1 cellular context compared by ENCODE assay signal in genomic region chr2:74002515-74003391, GRCh38.
TF ChIP-seq lines count a peak whose summit lies in the region.

No MANE protein-coding gene starts in this region.

TF ChIP-seq in HepG2, 621 proteins besides CTCF, POLR2A, EP300 and RAD21 (continued from another document and continues in another):
- TF ChIP-seq SP4 (CRISPR knock-in tag; IDR thresholded peaks at IDR 0.05) = peak; percentile 85
- no peak for TF ChIP-seq ADNP (CRISPR knock-in tag; IDR thresholded peaks at IDR 0.05)
- no peak for TF ChIP-seq ZNF33A (CRISPR knock-in tag; IDR thresholded peaks at IDR 0.05; ENCODE audit: borderline replicate concordance)
- TF ChIP-seq KDM5B (CRISPR knock-in tag; IDR thresholded peaks at IDR 0.05; ENCODE audit: borderline replicate concordance) = peak; percentile 30; the same call in 1 of the 2 replicates
- TF ChIP-seq ZBTB42 (CRISPR knock-in tag; IDR thresholded peaks at IDR 0.05) = no peak
- no peak for TF ChIP-seq FOXO4 (CRISPR knock-in tag; conservative IDR thresholded peaks at IDR 0.05)
- TF ChIP-seq ZNF558 (CRISPR knock-in tag; IDR thresholded peaks at IDR 0.05; ENCODE audit: borderline replicate concordance) = no peak
- TF ChIP-seq, protein P1, sequence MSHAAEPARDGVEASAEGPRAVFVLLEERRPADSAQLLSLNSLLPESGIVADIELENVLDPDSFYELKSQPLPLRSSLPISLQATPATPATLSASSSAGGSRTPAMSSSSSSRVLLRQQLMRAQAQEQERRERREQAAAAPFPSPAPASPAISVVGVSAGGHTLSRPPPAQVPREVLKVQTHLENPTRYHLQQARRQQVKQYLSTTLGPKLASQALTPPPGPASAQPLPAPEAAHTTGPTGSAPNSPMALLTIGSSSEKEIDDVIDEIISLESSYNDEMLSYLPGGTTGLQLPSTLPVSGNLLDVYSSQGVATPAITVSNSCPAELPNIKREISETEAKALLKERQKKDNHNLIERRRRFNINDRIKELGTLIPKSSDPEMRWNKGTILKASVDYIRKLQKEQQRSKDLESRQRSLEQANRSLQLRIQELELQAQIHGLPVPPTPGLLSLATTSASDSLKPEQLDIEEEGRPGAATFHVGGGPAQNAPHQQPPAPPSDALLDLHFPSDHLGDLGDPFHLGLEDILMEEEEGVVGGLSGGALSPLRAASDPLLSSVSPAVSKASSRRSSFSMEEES (CRISPR knock-in tag; IDR thresholded peaks at IDR 0.05) = no peak
- TF ChIP-seq ZBTB20 (CRISPR knock-in tag; IDR thresholded peaks at IDR 0.05; ENCODE audit: borderline replicate concordance, low read depth) = no peak
- TF ChIP-seq FOXO1 (CRISPR knock-in tag; IDR thresholded peaks at IDR 0.05) = no peak
- TF ChIP-seq MIER3 (CRISPR knock-in tag; IDR thresholded peaks at IDR 0.05; ENCODE audit: borderline replicate concordance) = peak; percentile 32; the same call in 1 of the 2 replicates
- TF ChIP-seq, protein P2, sequence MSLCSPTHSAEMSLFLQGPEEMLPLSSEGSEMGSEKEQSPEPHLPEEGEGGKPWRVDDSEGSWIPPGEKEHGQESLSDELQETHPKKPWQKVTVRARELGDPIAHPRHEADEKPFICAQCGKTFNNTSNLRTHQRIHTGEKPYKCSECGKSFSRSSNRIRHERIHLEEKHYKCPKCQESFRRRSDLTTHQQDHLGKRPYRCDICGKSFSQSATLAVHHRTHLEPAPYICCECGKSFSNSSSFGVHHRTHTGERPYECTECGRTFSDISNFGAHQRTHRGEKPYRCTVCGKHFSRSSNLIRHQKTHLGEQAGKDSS (CRISPR knock-in tag; IDR thresholded peaks at IDR 0.05; ENCODE audit: borderline replicate concordance, low read depth) = peak; percentile 38; the same call in 1 of the 2 replicates
- TF ChIP-seq ESRRA (CRISPR knock-in tag; IDR thresholded peaks at IDR 0.05; ENCODE audit: low read depth) = no peak
- peak; percentile 65; the same call in 1 of the 2 replicates for TF ChIP-seq MAX (IDR thresholded peaks at IDR 0.05)
- 0 out of 2 replicates have a peak, but pooled peaks have one; percentile 30 for TF ChIP-seq ZSCAN21 (CRISPR knock-in tag; IDR thresholded peaks at IDR 0.05; ENCODE audit: borderline replicate concordance)
- TF ChIP-seq MBNL3 (CRISPR knock-in tag; conservative IDR thresholded peaks at IDR 0.05) = no peak
- peak; percentile 87 for TF ChIP-seq IKZF4 (CRISPR knock-in tag; IDR thresholded peaks at IDR 0.05; ENCODE audit: borderline replicate concordance, low read depth, not compliant biosample characterization)
- TF ChIP-seq, protein P3, sequence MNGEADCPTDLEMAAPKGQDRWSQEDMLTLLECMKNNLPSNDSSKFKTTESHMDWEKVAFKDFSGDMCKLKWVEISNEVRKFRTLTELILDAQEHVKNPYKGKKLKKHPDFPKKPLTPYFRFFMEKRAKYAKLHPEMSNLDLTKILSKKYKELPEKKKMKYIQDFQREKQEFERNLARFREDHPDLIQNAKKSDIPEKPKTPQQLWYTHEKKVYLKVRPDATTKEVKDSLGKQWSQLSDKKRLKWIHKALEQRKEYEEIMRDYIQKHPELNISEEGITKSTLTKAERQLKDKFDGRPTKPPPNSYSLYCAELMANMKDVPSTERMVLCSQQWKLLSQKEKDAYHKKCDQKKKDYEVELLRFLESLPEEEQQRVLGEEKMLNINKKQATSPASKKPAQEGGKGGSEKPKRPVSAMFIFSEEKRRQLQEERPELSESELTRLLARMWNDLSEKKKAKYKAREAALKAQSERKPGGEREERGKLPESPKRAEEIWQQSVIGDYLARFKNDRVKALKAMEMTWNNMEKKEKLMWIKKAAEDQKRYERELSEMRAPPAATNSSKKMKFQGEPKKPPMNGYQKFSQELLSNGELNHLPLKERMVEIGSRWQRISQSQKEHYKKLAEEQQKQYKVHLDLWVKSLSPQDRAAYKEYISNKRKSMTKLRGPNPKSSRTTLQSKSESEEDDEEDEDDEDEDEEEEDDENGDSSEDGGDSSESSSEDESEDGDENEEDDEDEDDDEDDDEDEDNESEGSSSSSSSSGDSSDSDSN (CRISPR knock-in tag; IDR thresholded peaks at IDR 0.05) = peak; percentile 94
- TF ChIP-seq, protein P4, sequence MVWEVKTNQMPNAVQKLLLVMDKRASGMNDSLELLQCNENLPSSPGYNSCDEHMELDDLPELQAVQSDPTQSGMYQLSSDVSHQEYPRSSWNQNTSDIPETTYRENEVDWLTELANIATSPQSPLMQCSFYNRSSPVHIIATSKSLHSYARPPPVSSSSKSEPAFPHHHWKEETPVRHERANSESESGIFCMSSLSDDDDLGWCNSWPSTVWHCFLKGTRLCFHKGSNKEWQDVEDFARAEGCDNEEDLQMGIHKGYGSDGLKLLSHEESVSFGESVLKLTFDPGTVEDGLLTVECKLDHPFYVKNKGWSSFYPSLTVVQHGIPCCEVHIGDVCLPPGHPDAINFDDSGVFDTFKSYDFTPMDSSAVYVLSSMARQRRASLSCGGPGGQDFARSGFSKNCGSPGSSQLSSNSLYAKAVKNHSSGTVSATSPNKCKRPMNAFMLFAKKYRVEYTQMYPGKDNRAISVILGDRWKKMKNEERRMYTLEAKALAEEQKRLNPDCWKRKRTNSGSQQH (CRISPR knock-in tag; IDR thresholded peaks at IDR 0.05; ENCODE audit: low read depth) = 0 out of 2 replicates have a peak, but pooled peaks have one; percentile 52
- peak; percentile 80 for TF ChIP-seq HNRNPLL (IDR thresholded peaks at IDR 0.05; ENCODE audit: low read depth, low read length, poor library complexity, severe bottlenecking)
- TF ChIP-seq ATF7-NPFF (CRISPR knock-in tag; IDR thresholded peaks at IDR 0.05; ENCODE audit: low read depth) = peak; percentile 41; the same call in 1 of the 2 replicates
- TF ChIP-seq TFDP1 (CRISPR knock-in tag; IDR thresholded peaks at IDR 0.05; ENCODE audit: borderline replicate concordance) = 0 out of 2 replicates have a peak, but pooled peaks have one; percentile 34
- TF ChIP-seq ZNF33B (CRISPR knock-in tag; IDR thresholded peaks at IDR 0.05) = 0 out of 2 replicates have a peak, but pooled peaks have one; percentile 54
- TF ChIP-seq, protein P5, sequence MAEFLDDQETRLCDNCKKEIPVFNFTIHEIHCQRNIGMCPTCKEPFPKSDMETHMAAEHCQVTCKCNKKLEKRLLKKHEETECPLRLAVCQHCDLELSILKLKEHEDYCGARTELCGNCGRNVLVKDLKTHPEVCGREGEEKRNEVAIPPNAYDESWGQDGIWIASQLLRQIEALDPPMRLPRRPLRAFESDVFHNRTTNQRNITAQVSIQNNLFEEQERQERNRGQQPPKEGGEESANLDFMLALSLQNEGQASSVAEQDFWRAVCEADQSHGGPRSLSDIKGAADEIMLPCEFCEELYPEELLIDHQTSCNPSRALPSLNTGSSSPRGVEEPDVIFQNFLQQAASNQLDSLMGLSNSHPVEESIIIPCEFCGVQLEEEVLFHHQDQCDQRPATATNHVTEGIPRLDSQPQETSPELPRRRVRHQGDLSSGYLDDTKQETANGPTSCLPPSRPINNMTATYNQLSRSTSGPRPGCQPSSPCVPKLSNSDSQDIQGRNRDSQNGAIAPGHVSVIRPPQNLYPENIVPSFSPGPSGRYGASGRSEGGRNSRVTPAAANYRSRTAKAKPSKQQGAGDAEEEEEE (CRISPR knock-in tag; IDR thresholded peaks at IDR 0.05; ENCODE audit: borderline replicate concordance) = no peak
- TF ChIP-seq, protein P6, sequence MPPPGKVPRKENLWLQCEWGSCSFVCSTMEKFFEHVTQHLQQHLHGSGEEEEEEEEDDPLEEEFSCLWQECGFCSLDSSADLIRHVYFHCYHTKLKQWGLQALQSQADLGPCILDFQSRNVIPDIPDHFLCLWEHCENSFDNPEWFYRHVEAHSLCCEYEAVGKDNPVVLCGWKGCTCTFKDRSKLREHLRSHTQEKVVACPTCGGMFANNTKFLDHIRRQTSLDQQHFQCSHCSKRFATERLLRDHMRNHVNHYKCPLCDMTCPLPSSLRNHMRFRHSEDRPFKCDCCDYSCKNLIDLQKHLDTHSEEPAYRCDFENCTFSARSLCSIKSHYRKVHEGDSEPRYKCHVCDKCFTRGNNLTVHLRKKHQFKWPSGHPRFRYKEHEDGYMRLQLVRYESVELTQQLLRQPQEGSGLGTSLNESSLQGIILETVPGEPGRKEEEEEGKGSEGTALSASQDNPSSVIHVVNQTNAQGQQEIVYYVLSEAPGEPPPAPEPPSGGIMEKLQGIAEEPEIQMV (CRISPR knock-in tag; IDR thresholded peaks at IDR 0.05; ENCODE audit: low read depth) = 0 out of 2 replicates have a peak, but pooled peaks have one; percentile 38
- TF ChIP-seq YY1 (IDR thresholded peaks at IDR 0.05; ENCODE audit: insufficient read depth, insufficient replicate concordance, low read depth, low read length) = peak; percentile 48
- TF ChIP-seq ZNF652 (CRISPR knock-in tag; IDR thresholded peaks at IDR 0.05; ENCODE audit: borderline replicate concordance, low read depth) = no peak
- TF ChIP-seq ZNF451 (CRISPR knock-in tag; IDR thresholded peaks at IDR 0.05) = peak; percentile 47; the same call in 1 of the 2 replicates
- peak; percentile 60; the same call in 1 of the 2 replicates for TF ChIP-seq ZNF281 (CRISPR knock-in tag; IDR thresholded peaks at IDR 0.05; ENCODE audit: borderline replicate concordance)
- TF ChIP-seq HOXA3 (CRISPR knock-in tag; IDR thresholded peaks at IDR 0.05) = 0 out of 2 replicates have a peak, but pooled peaks have one; percentile 26
- 0 out of 2 replicates have a peak, but pooled peaks have one; percentile 32 for TF ChIP-seq ZNF446 (CRISPR knock-in tag; IDR thresholded peaks at IDR 0.05)
- TF ChIP-seq ZNF777 (CRISPR knock-in tag; IDR thresholded peaks at IDR 0.05) = no peak
- no peak for TF ChIP-seq FOXM1 (CRISPR knock-in tag; IDR thresholded peaks at IDR 0.05)
- peak; percentile 62; the same call in 1 of the 2 replicates for TF ChIP-seq GABPB1 (CRISPR knock-in tag; IDR thresholded peaks at IDR 0.05)
- TF ChIP-seq SMAD3 (CRISPR knock-in tag; IDR thresholded peaks at IDR 0.05) = no peak
- no peak for TF ChIP-seq SMAD1 (CRISPR knock-in tag; IDR thresholded peaks at IDR 0.05; ENCODE audit: borderline replicate concordance, low read depth)
- no peak for TF ChIP-seq ZNF121 (CRISPR knock-in tag; IDR thresholded peaks at IDR 0.05)
- TF ChIP-seq ZFP36 (IDR thresholded peaks at IDR 0.05; ENCODE audit: borderline replicate concordance, low read depth, low read length, partially characterized antibody) = no peak
- TF ChIP-seq ZNF605 (CRISPR knock-in tag; IDR thresholded peaks at IDR 0.05) = no peak
- TF ChIP-seq BCL3 (CRISPR knock-in tag; IDR thresholded peaks at IDR 0.05) = peak; percentile 81; the same call in 1 of the 2 replicates
- no peak for TF ChIP-seq NCOA5 (CRISPR knock-in tag; IDR thresholded peaks at IDR 0.05)
- peak; percentile 47 for TF ChIP-seq ZFY (CRISPR knock-in tag; IDR thresholded peaks at IDR 0.05)
- no peak for TF ChIP-seq ZNF484 (CRISPR knock-in tag; IDR thresholded peaks at IDR 0.05; ENCODE audit: borderline replicate concordance, low read depth)
- TF ChIP-seq ZNF879 (CRISPR knock-in tag; IDR thresholded peaks at IDR 0.05) = no peak
- TF ChIP-seq RXRA (CRISPR knock-in tag; IDR thresholded peaks at IDR 0.05) = 0 out of 2 replicates have a peak, but pooled peaks have one; percentile 18
- no peak for TF ChIP-seq ZKSCAN8 (CRISPR knock-in tag; IDR thresholded peaks at IDR 0.05; ENCODE audit: borderline replicate concordance)
- TF ChIP-seq ZNF543 (CRISPR knock-in tag; IDR thresholded peaks at IDR 0.05) = no peak
- TF ChIP-seq SALL2 (CRISPR knock-in tag; IDR thresholded peaks at IDR 0.05) = 0 out of 2 replicates have a peak, but pooled peaks have one; percentile 41
- no peak; the same call in 1 of the 2 replicates for TF ChIP-seq CAMTA2 (CRISPR knock-in tag; IDR thresholded peaks at IDR 0.05; ENCODE audit: borderline replicate concordance)
- TF ChIP-seq MEIS1 (CRISPR knock-in tag; IDR thresholded peaks at IDR 0.05; ENCODE audit: borderline replicate concordance) = no peak
